11 cellular contexts compared by ENCODE assay signal in the genomic region with DNA sequence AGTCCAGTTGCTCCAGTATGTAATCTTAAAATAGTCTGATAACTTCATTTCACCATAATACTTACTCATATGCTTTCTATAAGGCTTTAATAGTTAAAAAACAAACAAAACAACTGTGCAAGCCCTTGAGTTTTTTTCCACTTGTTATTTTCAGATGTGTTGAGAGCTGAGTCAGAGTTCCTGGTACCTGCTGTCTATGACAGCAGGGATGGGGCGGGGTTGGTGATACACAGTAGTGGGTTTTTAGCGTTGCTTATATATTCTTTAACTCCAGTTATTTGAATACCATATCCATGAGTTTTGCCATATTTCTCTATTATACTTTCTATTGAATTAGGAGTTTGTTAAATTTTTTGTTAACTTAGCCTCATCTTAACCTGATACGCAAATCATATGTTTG. TPM values are rescaled to one million over a fixed set of nuclear protein-coding genes. Genes with fewer than 3 reads are reported as not detected.
DNase-seq lines count a peak whose midpoint lies in the region; ATAC-seq and TF ChIP-seq lines count a peak whose summit lies in the region.
"Had no signal": no experiment of that assay in that cellular context is flagged by ENCODE, and none has a peak within 500 bp of the region (broad histone marks: within the 10 kb centered on the region; RNA-seq: fewer than 3 reads in every experiment).

No MANE protein-coding gene starts in this region.

- H3K4me1 Mint-ChIP-seq in activated CD4-positive, alpha-beta T cell treated with anti-CD3 and anti-CD28 coated beads, Interleukin-2, amount 10 ng/mL, durations not matched to agents 7 days and 5 days = peaks cover 39% of the 10 kb centered on the region

- no peak overlapping the region for H3K4me3 ChIP-seq in epithelial cell of esophagus (ENCODE audit: low read length)

- H3K4me3 Mint-ChIP-seq in activated CD4-positive, alpha-beta T cell treated with anti-CD3 and anti-CD28 coated beads, Interleukin-2, amount 10 ng/mL, durations not matched to agents 7 days and 5 days = no peak overlapping the region

- POLR2A ChIA-PET in activated CD4-positive, alpha-beta T cell treated with anti-CD3 and anti-CD28 coated beads, Interleukin-2, amount 10 ng/mL, durations not matched to agents 7 days and 5 days (lab: Charles Lee) = interaction anchor here (0.9 kb wide), 1 partner anchor 616 kb away, joined by 3 read pairs; no protein-coding TSS in a partner anchor

- peak; percentile 23 for DNase-seq in LoVo (ENCODE audit: low spot score)
- DNase-seq in activated CD4-positive, alpha-beta T cell treated with anti-CD3 and anti-CD28 coated beads, Interleukin-2, amount 10 ng/mL, durations not matched to agents 7 days and 5 days = no peak
- DNase-seq in epithelial cell of esophagus (ENCODE audit: low read depth) = peak; percentile 86
- peak; percentile 45 for DNase-seq in stimulated activated CD4-positive, alpha-beta T cell treated with anti-CD3 and anti-CD28 coated beads, Interleukin-4, amount 100 ng/mL, for 24 hours
- DNase-seq in NCI-H1092 (lab: John Stamatoyannopoulos, UW) = no peak
- DNase-seq: activated gamma-delta T cell treated with Interleukin-2 at 50 U/mL for 16 hours, DMS 273 treated with DMSO at 0.1 percent for 48 hours, Karpas-422, NCI-H446 treated with DMSO at 0.1 percent for 48 hours had no signal

- no peaks in the 10 kb centered on the region for H3K27me3 Mint-ChIP-seq in activated CD4-positive, alpha-beta T cell treated with anti-CD3 and anti-CD28 coated beads, Interleukin-2, amount 10 ng/mL, durations not matched to agents 7 days and 5 days

- peaks cover 21% of the 10 kb centered on the region for H3K36me3 Mint-ChIP-seq in activated CD4-positive, alpha-beta T cell treated with anti-CD3 and anti-CD28 coated beads, Interleukin-2, amount 10 ng/mL, durations not matched to agents 7 days and 5 days (ENCODE audit: low read depth)

- CTCF ChIA-PET in activated CD4-positive, alpha-beta T cell treated with anti-CD3 and anti-CD28 coated beads, Interleukin-2, amount 10 ng/mL, durations not matched to agents 7 days and 5 days (lab: Charles Lee) = interaction anchor here (0.6 kb wide), 1 partner anchor 1914 kb away, joined by 3 read pairs; no protein-coding TSS in a partner anchor

- no peaks in the 10 kb centered on the region for H3K9me3 Mint-ChIP-seq in activated CD4-positive, alpha-beta T cell treated with anti-CD3 and anti-CD28 coated beads, Interleukin-2, amount 10 ng/mL, durations not matched to agents 7 days and 5 days

- peak overlapping the region; percentile 48 for H3K27ac Mint-ChIP-seq in activated CD4-positive, alpha-beta T cell treated with anti-CD3 and anti-CD28 coated beads, Interleukin-2, amount 10 ng/mL, durations not matched to agents 7 days and 5 days

- TF ChIP-seq CTCF in epithelial cell of esophagus (IDR thresholded peaks at IDR 0.05; ENCODE audit: insufficient read depth, low read depth, low read length, missing control alignments) = no peak

- ATAC-seq in HG03565 (IDR thresholded peaks at IDR 0.05; ENCODE audit: unreplicated experiment) (no peak), GM21786 (IDR thresholded peaks at IDR 0.05; ENCODE audit: unreplicated experiment) (no peak)

RNA-seq across cellular contexts. Expression of gene NAPG, which starts 5.0 kb away (rescaled TPM):
- 10 to 100 TPM; 26.6 to 32.1 TPM for total RNA-seq in activated CD4-positive, alpha-beta T cell treated with anti-CD3 and anti-CD28 coated beads, Interleukin-2, amount 10 ng/mL, durations not matched to agents 7 days and 5 days

Comparison
In these comparisons a context has a peak if more than half of its experiments do, and no peak if none do; other contexts are left out.
1. DNase-seq: peak in LoVo (single experiment), epithelial cell of esophagus (single experiment) and stimulated activated CD4-positive, alpha-beta T cell treated with anti-CD3 and anti-CD28 coated beads, Interleukin-4, amount 100 ng/mL, for 24 hours (single experiment); none in activated CD4-positive, alpha-beta T cell treated with anti-CD3 and anti-CD28 coated beads, Interleukin-2, amount 10 ng/mL, durations not matched to agents 7 days and 5 days (single experiment) and NCI-H1092 (single experiment).